16 cellular contexts compared by ENCODE assay signal in the genomic region with DNA sequence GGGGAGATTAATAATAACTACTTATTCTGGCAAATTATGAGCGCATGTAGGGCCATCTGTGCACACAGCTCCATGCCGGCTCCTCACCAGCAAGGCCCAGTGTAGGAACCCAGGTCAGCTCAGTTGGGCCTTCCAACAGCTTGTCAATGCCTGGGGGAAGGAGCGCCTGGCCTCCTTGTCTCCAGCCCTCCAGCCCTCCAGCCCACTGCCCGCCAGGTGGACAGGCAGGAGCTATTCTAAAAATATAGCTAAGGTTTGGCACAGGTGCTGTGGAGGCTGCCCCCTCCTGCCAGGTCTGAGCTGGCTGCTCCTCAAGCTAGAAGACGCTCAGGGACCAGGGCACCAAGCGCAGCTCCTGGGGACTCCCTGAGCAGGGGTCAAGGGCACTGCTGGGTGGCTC.
DNase-seq lines count a peak whose midpoint lies in the region; ATAC-seq and TF ChIP-seq lines count a peak whose summit lies in the region.
"Had no signal": no experiment of that assay in that cellular context is flagged by ENCODE, and none has a peak within 500 bp of the region (broad histone marks: within the 10 kb centered on the region; RNA-seq: fewer than 3 reads in every experiment).

No MANE protein-coding gene starts in this region.

- no peaks in the 10 kb centered on the region for H3K9me2 ChIP-seq in SU-DHL-6 (replicated peaks; ENCODE audit: insufficient read depth, low read length)

- H3K27ac ChIP-seq in BLaER1 treated with 17β-estradiol and CSF1 and Interleukin-3, amounts not matched to agents 10 nM and 100 nM = no peak overlapping the region
- peak overlapping the region; percentile 54 for H3K27ac ChIP-seq in SU-DHL-6 (ENCODE audit: low read depth, low read length)
- no peak overlapping the region for H3K27ac ChIP-seq in neuronal stem cell (replicated peaks; ENCODE audit: low read length)
- no peak overlapping the region for H3K27ac ChIP-seq in upper lobe of right lung

- peaks cover 36% of the 10 kb centered on the region for H3F3A ChIP-seq in SU-DHL-6 (ENCODE audit: insufficient read depth)

- H2BK12ac ChIP-seq in neuronal stem cell (ENCODE audit: low read length) = no peak overlapping the region

- H4K91ac ChIP-seq in neuronal stem cell (ENCODE audit: low read depth, low read length, poor library complexity) = no peak overlapping the region

- no CpG with 5 or more reads among the region's 6 CpGs for whole genome bisulfite sequencing in neuronal stem cell (ENCODE audit: extremely low coverage in 2 of 2, insufficient read length in 2 of 2, insufficient replicate concordance in 1 of 2), 2 donors

- no peaks in the 10 kb centered on the region; a peak in 1 of 22 replicates for H4K20me1 ChIP-seq in BLaER1 treated with 17β-estradiol and CSF1 and Interleukin-3, amounts not matched to agents 10 nM and 100 nM
- no peaks in the 10 kb centered on the region for H4K20me1 ChIP-seq in SU-DHL-6 (ENCODE audit: low read depth, low read length)

- intact Hi-C loops in upper lobe of right lung (cut with DNase I) = no loop called here

- H3K27me3 ChIP-seq in BLaER1 treated with 17β-estradiol and CSF1 and Interleukin-3, amounts not matched to agents 10 nM and 100 nM = no peaks in the 10 kb centered on the region
- H3K27me3 ChIP-seq in SU-DHL-6 (ENCODE audit: low read length) (no peaks in the 10 kb centered on the region), neuronal stem cell (ENCODE audit: control insufficient read depth in 3 of 3, insufficient read depth in 3 of 3, low read depth in 1 of 3, low read length in 3 of 3) (no peaks in the 10 kb centered on the region), upper lobe of right lung (peaks cover 5% of the 10 kb centered on the region)

- no peaks in the 10 kb centered on the region for H3K79me1 ChIP-seq in neuronal stem cell (ENCODE audit: low read depth, low read length)

- H3K4ac ChIP-seq in neuronal stem cell (ENCODE audit: low read length) = no peak overlapping the region

- H3K4me3 ChIP-seq in BLaER1 treated with 17β-estradiol and CSF1 and Interleukin-3, amounts not matched to agents 10 nM and 100 nM = no peak overlapping the region
- no peak overlapping the region for H3K4me3 ChIP-seq in SU-DHL-6 (ENCODE audit: insufficient read depth, low read length, poor library complexity, severe bottlenecking)
- no peak overlapping the region for H3K4me3 ChIP-seq in neuronal stem cell (ENCODE audit: low read length in 2 of 2)
- no peak overlapping the region for H3K4me3 ChIP-seq in upper lobe of right lung
- H3K4me3 ChIP-seq: GM23338, HAP-1 had no signal

- no peak overlapping the region for H2AK5ac ChIP-seq in neuronal stem cell (ENCODE audit: low read depth, low read length)

- no peaks in the 10 kb centered on the region for H3K79me2 ChIP-seq in SU-DHL-6 (ENCODE audit: insufficient read depth, low read length)

- H3K9me3 ChIP-seq in BLaER1 treated with 17β-estradiol and CSF1 and Interleukin-3, amounts not matched to agents 10 nM and 100 nM (replicated peaks in 1 of 11) = no peaks in the 10 kb centered on the region
- H3K9me3 ChIP-seq in SU-DHL-6 (ENCODE audit: insufficient read depth, low read length) (no peaks in the 10 kb centered on the region), neuronal stem cell (replicated peaks in 1 of 2; ENCODE audit: control insufficient read depth in 2 of 2, insufficient read depth in 1 of 2, low read depth in 1 of 2, low read length in 2 of 2) (no peaks in the 10 kb centered on the region), upper lobe of right lung (no peaks in the 10 kb centered on the region)
- H3K9me3 ChIP-seq: HAP-1 had no signal

- peaks cover 19 to 73% (median 65%) of the 10 kb centered on the region in 10 experiments for H3K4me1 ChIP-seq in BLaER1 treated with 17β-estradiol and CSF1 and Interleukin-3, amounts not matched to agents 10 nM and 100 nM
- peaks cover 0 to 16% of the 10 kb centered on the region in 2 donors for H3K4me1 ChIP-seq in neuronal stem cell (ENCODE audit: control insufficient read depth in 2 of 2, insufficient read depth in 1 of 2, low read depth in 1 of 2, low read length in 2 of 2)
- no peaks in the 10 kb centered on the region for H3K4me1 ChIP-seq in upper lobe of right lung
- H3K4me1 ChIP-seq: HAP-1 had no signal

- H3K23ac ChIP-seq in neuronal stem cell (ENCODE audit: low read depth, low read length, poor library complexity) = no peak overlapping the region

- H3K18ac ChIP-seq in neuronal stem cell (ENCODE audit: low read length) = peak overlapping the region; percentile 58

- no peak overlapping the region for H2BK5ac ChIP-seq in neuronal stem cell (ENCODE audit: low read length)

- no peak for ATAC-seq in upper lobe of right lung

- no peak overlapping the region for H3K14ac ChIP-seq in neuronal stem cell (ENCODE audit: low read length)

- H2AFZ ChIP-seq in SU-DHL-6 (ENCODE audit: low read depth, low read length, severe bottlenecking) (no peak overlapping the region), neuronal stem cell (ENCODE audit: low read length) (no peak overlapping the region)
- H2AFZ ChIP-seq: GM23338 had no signal

- no peak overlapping the region for H3K9ac ChIP-seq in BLaER1 treated with 17β-estradiol and CSF1 and Interleukin-3, amounts not matched to agents 10 nM and 100 nM
- H3K9ac ChIP-seq in SU-DHL-6 (ENCODE audit: low read length) = peak overlapping the region; percentile 44
- no peak overlapping the region for H3K9ac ChIP-seq in neuronal stem cell (ENCODE audit: low read depth, low read length, poor library complexity)

- TF ChIP-seq CTCF in SU-DHL-6 (IDR thresholded peaks at IDR 0.05; ENCODE audit: insufficient read depth, low read length, poor library complexity, severe bottlenecking) (no peak), upper lobe of right lung (IDR thresholded peaks at IDR 0.05) (no peak)

- H3K36me3 ChIP-seq in BLaER1 treated with 17β-estradiol and CSF1 and Interleukin-3, amounts not matched to agents 10 nM and 100 nM = no peaks in the 10 kb centered on the region
- H3K36me3 ChIP-seq in SU-DHL-6 (ENCODE audit: low read length) (no peaks in the 10 kb centered on the region), neuronal stem cell (replicated peaks in 1 of 2; ENCODE audit: control insufficient read depth in 2 of 2, insufficient read depth in 2 of 2, low read length in 2 of 2) (no peaks in the 10 kb centered on the region), upper lobe of right lung (no peaks in the 10 kb centered on the region)
- H3K36me3 ChIP-seq: HAP-1 had no signal

- peak; percentile 57 for DNase-seq in cerebellum (ENCODE audit: low spot score)
- DNase-seq in neuronal stem cell (ENCODE audit: low spot score) = no peak
- no peak for DNase-seq in GM19240 (ENCODE audit: insufficient read length, low spot score)
- no peak for DNase-seq in upper lobe of right lung
- DNase-seq in activated naive CD4-positive, alpha-beta T cell (lab: John Stamatoyannopoulos, UW) = no peak
- no peak for DNase-seq in 8988T
- DNase-seq: Calu3; CD4-positive, alpha-beta memory T cell; COR-L47; DMS53; DMS79 treated with DMSO at 0.1 percent for 48 hours; HFFc6 had no signal

- peak overlapping the region in 8 of 11 experiments; percentile 64 to 94 (median 83); a peak in 12 of 22 replicates for H3K4me2 ChIP-seq in BLaER1 treated with 17β-estradiol and CSF1 and Interleukin-3, amounts not matched to agents 10 nM and 100 nM
- H3K4me2 ChIP-seq in SU-DHL-6 (ENCODE audit: low read depth, low read length, poor library complexity, severe bottlenecking) (no peak overlapping the region), neuronal stem cell (ENCODE audit: insufficient read depth, low read length, poor library complexity, severe bottlenecking) (no peak overlapping the region)
- H3K4me2 ChIP-seq: GM23338 had no signal

- H4K8ac ChIP-seq in neuronal stem cell (ENCODE audit: low read depth, low read length) = no peak overlapping the region

- no peak overlapping the region for H2BK15ac ChIP-seq in neuronal stem cell (ENCODE audit: low read length)

- H2BK120ac ChIP-seq in neuronal stem cell (ENCODE audit: low read depth, low read length) = peak overlapping the region; percentile 51

Comparison
In these comparisons a context has a peak if more than half of its experiments do, and no peak if none do; other contexts are left out.
1. H3K4me2 ChIP-seq: peak in BLaER1 treated with 17β-estradiol and CSF1 and Interleukin-3, amounts not matched to agents 10 nM and 100 nM (8 of 11); none in SU-DHL-6 (single experiment) and neuronal stem cell (single experiment).